Comparison of ENCODE assay signal across 19 cellular contexts in the genomic region with DNA sequence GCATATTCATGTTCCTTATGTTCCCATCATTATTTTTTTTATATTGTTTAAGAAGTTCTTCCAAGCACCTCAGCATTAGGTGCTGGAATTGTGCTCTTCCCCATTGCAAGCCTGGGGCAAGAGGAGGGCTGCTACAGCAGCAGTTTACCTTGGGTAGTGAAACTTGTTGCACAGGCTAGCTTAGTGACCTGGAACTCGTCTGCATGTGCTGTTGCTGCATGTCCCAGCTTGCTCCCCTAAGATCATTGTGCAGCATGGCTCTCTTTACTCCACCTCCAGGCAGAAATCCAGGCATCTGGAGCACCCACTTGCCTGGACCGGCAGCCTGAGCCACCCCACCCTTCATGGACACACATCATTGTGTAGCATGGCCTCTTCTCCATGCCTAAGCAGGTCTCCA.
DNase-seq lines count a peak whose midpoint lies in the region; ATAC-seq, FAIRE-seq and TF ChIP-seq lines count a peak whose summit lies in the region.
"Had no signal": no experiment of that assay in that cellular context is flagged by ENCODE, and none has a peak within 500 bp of the region (broad histone marks: within the 10 kb centered on the region; RNA-seq: fewer than 3 reads in every experiment).

No MANE protein-coding gene starts in this region.

- TF ChIP-seq POLR2A in H54 (IDR thresholded peaks at IDR 0.05; ENCODE audit: low read depth, low read length): no peak

- H3K9ac ChIP-seq in H9 (ENCODE audit: extremely low read depth, insufficient read length, low read length): no peak overlapping the region
- no peak overlapping the region for H3K9ac ChIP-seq in mammary epithelial cell (ENCODE audit: insufficient read depth, low read length)
- H3K9ac ChIP-seq: BLaER1 treated with 17β-estradiol and CSF1 and Interleukin-3, amounts not matched to agents 10 nM and 100 nM had no signal

- H3K4me3 Mint-ChIP-seq in H9: no peak overlapping the region
- H3K4me3 Mint-ChIP-seq: B cell; CD8-positive, alpha-beta T cell; GM23338; IgD-negative memory B cell had no signal

- no peak overlapping the region for H2BK15ac ChIP-seq in H9 (ENCODE audit: low read depth, low read length)

- H3K9me3 ChIP-seq in H9 (ENCODE audit: control insufficient read depth, low read depth, low read length) (no peaks in the 10 kb centered on the region), mammary epithelial cell (replicated peaks; ENCODE audit: insufficient read depth, low read length) (no peaks in the 10 kb centered on the region)
- H3K9me3 ChIP-seq: BLaER1 treated with 17β-estradiol and CSF1 and Interleukin-3, amounts not matched to agents 10 nM and 100 nM had no signal

- no peak overlapping the region for H2BK12ac ChIP-seq in H9 (ENCODE audit: insufficient read length, low read depth, low read length)

- no peak overlapping the region for H3K14ac ChIP-seq in H9 (ENCODE audit: insufficient read depth, low read length)

- FAIRE-seq in H54 (lab: Jason Lieb, UNC): no peak
- FAIRE-seq: G401.6, GM12891, HepG2 had no signal

- no peak overlapping the region for H2AFZ ChIP-seq in H9 (ENCODE audit: low read length)
- peak overlapping the region; percentile 32 for H2AFZ ChIP-seq in mammary epithelial cell (ENCODE audit: low read depth, low read length)
- H2AFZ ChIP-seq: GM23338 had no signal

- H3K79me2 ChIP-seq in H9 (ENCODE audit: insufficient read depth, low read length) (no peaks in the 10 kb centered on the region), mammary epithelial cell (ENCODE audit: insufficient read depth, low read length) (no peaks in the 10 kb centered on the region)

- H4K20me1 ChIP-seq in H9 (ENCODE audit: control insufficient read depth, insufficient read depth, insufficient read length) (no peaks in the 10 kb centered on the region), mammary epithelial cell (ENCODE audit: insufficient read depth, low read length) (no peaks in the 10 kb centered on the region)
- H4K20me1 ChIP-seq: BLaER1 treated with 17β-estradiol and CSF1 and Interleukin-3, amounts not matched to agents 10 nM and 100 nM had no signal

- H3K79me1 ChIP-seq in H9 (ENCODE audit: insufficient read depth, low read depth, low read length, poor library complexity, severe bottlenecking): no peaks in the 10 kb centered on the region

- dilution Hi-C loops in mammary epithelial cell (cut with HindIII; ENCODE audit: low sequenced_read_pairs): no loop called here

- H2BK5ac ChIP-seq in H9 (ENCODE audit: insufficient read length, low read length): no peak overlapping the region

- no peaks in the 10 kb centered on the region for H3K27me3 Mint-ChIP-seq in H9 (ENCODE audit: low read depth)
- H3K27me3 Mint-ChIP-seq: B cell, IgD-negative memory B cell had no signal

- no peak overlapping the region for H3K27ac Mint-ChIP-seq in H9
- H3K27ac Mint-ChIP-seq: B cell; CD8-positive, alpha-beta T cell; GM23338; IgD-negative memory B cell had no signal

- no peak overlapping the region for H4K8ac ChIP-seq in H9 (replicated peaks; ENCODE audit: insufficient read length, low read depth, low read length)

- TF ChIP-seq CTCF in H9 (conservative IDR thresholded peaks at IDR 0.05) (no peak), mammary epithelial cell (conservative IDR thresholded peaks at IDR 0.05 in 1 of 2, IDR thresholded peaks at IDR 0.05 in 1 of 2; ENCODE audit: extremely low read depth in 1 of 2, insufficient read depth in 1 of 2, low read depth in 1 of 2, low read length in 2 of 2) (no peak)

- CTCF ChIA-PET in mammary epithelial cell (lab: Charles Lee; ENCODE audit: low non-redundant PET): no interaction called here

- H2BK20ac ChIP-seq in H9 (ENCODE audit: low read depth, low read length, poor library complexity, severe bottlenecking): no peak overlapping the region

- no peak overlapping the region for H3K4me3 ChIP-seq in mammary epithelial cell (replicated peaks in 1 of 3; ENCODE audit: insufficient read depth in 1 of 3, low read depth in 2 of 3, low read length in 3 of 3)
- H3K4me3 ChIP-seq: BLaER1 treated with 17β-estradiol and CSF1 and Interleukin-3, amounts not matched to agents 10 nM and 100 nM; GM23338 had no signal

- no peak overlapping the region for H3T11ph ChIP-seq in H9 (ENCODE audit: low read length)

- H3K23me2 ChIP-seq in H9 (ENCODE audit: insufficient read length, low read depth, low read length, poor library complexity, severe bottlenecking): no peaks in the 10 kb centered on the region

- no peak overlapping the region for H3K23ac ChIP-seq in H9 (ENCODE audit: insufficient read length, low read depth, low read length)

- WGBS in H9 (ENCODE audit: extremely low coverage, insufficient read length, low lambda C conversion rate): no CpG with 5 or more reads among the region's 2 CpGs
- WGBS in mammary epithelial cell (ENCODE audit: low coverage, missing lambda C conversion rate): 29% methylated on average over 2 of the region's 2 CpGs

- no peak overlapping the region for H4K5ac ChIP-seq in H9 (ENCODE audit: insufficient read length, low read depth, low read length)

- no peak overlapping the region for H4K91ac ChIP-seq in H9 (ENCODE audit: insufficient read length, low read depth, low read length)

- peak; percentile 95 for ATAC-seq in esophagus mucosa
- ATAC-seq: CD8-positive, alpha-beta T cell; GM23338; HepG2 had no signal

- H3K27ac ChIP-seq in H9 (ENCODE audit: insufficient read length, low read depth, low read length): no peak overlapping the region
- no peak overlapping the region for H3K27ac ChIP-seq in mammary epithelial cell (ENCODE audit: insufficient read depth, low read depth, low read length)
- H3K27ac ChIP-seq: BLaER1 treated with 17β-estradiol and CSF1 and Interleukin-3, amounts not matched to agents 10 nM and 100 nM had no signal

- H2AK5ac ChIP-seq in H9 (ENCODE audit: insufficient read length, low read length): no peak overlapping the region

- no peak overlapping the region for H3K4me2 ChIP-seq in H9 (ENCODE audit: insufficient read depth, insufficient read length, low read length)
- H3K4me2 ChIP-seq in mammary epithelial cell (ENCODE audit: insufficient read depth, low read depth, low read length): peak overlapping the region; percentile 41
- H3K4me2 ChIP-seq: BLaER1 treated with 17β-estradiol and CSF1 and Interleukin-3, amounts not matched to agents 10 nM and 100 nM; GM23338 had no signal

- in situ Hi-C loops in mammary epithelial cell (cut with MboI; ENCODE audit: low sequenced_read_pairs in 2 of 2): no loop called here

- no peaks in the 10 kb centered on the region for H3K4me1 Mint-ChIP-seq in H9
- H3K4me1 Mint-ChIP-seq: B cell, GM23338, IgD-negative memory B cell had no signal

- no peaks in the 10 kb centered on the region; a peak in 2 of 7 replicates for H3K36me3 Mint-ChIP-seq in H9 (ENCODE audit: insufficient read depth in 1 of 3, low read depth in 3 of 3)
- H3K36me3 Mint-ChIP-seq: CD8-positive, alpha-beta T cell; IgD-negative memory B cell had no signal

- H3K4me1 ChIP-seq in H9 (ENCODE audit: insufficient read depth, low read length): no peaks in the 10 kb centered on the region
- H3K4me1 ChIP-seq in mammary epithelial cell (ENCODE audit: insufficient read depth, low read length): no peaks in the 10 kb centered on the region
- H3K4me1 ChIP-seq: BLaER1 treated with 17β-estradiol and CSF1 and Interleukin-3, amounts not matched to agents 10 nM and 100 nM had no signal

- DNase-seq in H9 (peak; percentile 17), mammary epithelial cell (peak; percentile 63), SW480 (ENCODE audit: low spot score) (no peak), globus pallidus (ENCODE audit: low spot score) (no peak), H54 (ENCODE audit: insufficient read length, low spot score) (no peak)
- DNase-seq: Calu3; CD8-positive, alpha-beta T cell; DMS53; DND-41; EL; H7 had no signal

- no peak overlapping the region for H3K56ac ChIP-seq in H9 (ENCODE audit: insufficient read length, low read depth, low read length)

- no TSS peak for BruUV-seq in mammary epithelial cell (replicated peaks; lab: Mats Ljungman, UMichigan)

- H3K18ac ChIP-seq in H9 (ENCODE audit: insufficient read length, low read depth, low read length): no peak overlapping the region

- H3K4ac ChIP-seq in H9 (ENCODE audit: low read depth, low read length): no peak overlapping the region

- no peaks in the 10 kb centered on the region for H3K36me3 ChIP-seq in mammary epithelial cell (ENCODE audit: insufficient read depth, low read length)
- H3K36me3 ChIP-seq: BLaER1 treated with 17β-estradiol and CSF1 and Interleukin-3, amounts not matched to agents 10 nM and 100 nM had no signal

- H2BK120ac ChIP-seq in H9 (ENCODE audit: low read depth, low read length, poor library complexity, severe bottlenecking): no peak overlapping the region

- H3K9me3 Mint-ChIP-seq in H9: peaks cover 25 to 47% of the 10 kb centered on the region in 2 experiments
- H3K9me3 Mint-ChIP-seq: CD8-positive, alpha-beta T cell; GM23338 had no signal

- H3K27me3 ChIP-seq in H9 (ENCODE audit: insufficient read depth, low read length) (no peaks in the 10 kb centered on the region), mammary epithelial cell (ENCODE audit: insufficient read depth, low read length) (no peaks in the 10 kb centered on the region)

- intact Hi-C loops in mammary epithelial cell (cut with micrococcal nuclease): no loop called here

Comparison
In these comparisons a context has a peak if more than half of its experiments do, and no peak if none do; other contexts are left out.
1. DNase-seq: peak in H9 (single experiment) and mammary epithelial cell (single experiment); none in SW480 (single experiment), globus pallidus (single experiment) and H54 (single experiment).